In the genomic region with DNA sequence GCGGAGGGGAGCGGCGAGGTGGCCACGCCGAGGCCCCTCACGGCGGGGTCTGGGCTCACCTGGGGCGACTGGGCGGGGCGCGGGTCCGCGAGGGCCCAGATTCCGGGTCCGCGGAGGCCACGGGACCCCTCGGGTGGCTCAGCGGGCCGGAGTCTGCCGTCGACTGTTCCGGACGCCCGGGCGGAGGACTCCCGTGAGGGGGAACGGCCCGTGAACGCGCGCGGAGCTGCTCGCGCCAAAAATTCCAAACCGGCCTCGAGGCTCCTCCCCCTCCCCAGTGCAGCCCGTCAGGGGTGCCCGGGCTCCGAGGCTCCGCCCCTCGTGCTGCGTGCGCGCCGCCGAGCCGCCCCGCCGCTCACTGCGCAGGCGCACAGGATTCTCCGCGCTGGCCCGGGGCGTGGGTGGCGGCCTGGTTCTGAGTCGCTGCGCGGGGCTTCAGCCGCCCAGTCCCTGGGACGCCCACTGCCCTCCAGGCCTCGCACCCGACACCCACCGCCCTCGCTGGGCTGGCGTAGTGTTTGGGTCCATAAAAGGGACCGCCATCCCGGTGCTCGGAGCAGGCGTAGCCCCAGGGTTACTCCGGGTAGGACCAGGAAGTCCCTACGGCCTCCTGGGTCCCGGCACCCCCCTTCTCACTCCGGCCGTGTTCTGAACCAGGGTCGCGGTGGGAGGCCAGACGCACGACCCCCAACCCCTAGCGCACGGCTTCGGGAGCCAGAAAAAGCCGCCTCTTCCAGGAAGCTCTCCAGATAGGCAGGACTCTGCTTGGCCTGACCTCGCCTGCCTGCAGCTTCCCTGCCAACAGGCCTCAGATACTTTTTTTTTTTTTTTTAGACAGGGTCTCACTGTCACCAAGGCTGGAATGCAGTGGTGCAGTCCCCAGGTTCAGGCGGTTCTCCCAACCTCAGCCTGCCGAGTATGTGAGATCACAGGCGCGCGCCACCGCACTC, we compare ENCODE assay signal across 1 cellular context.
TF ChIP-seq lines count a peak whose summit lies in the region.

TSS of gene PKMYT1 (minus strand) at position 220 of the 950 bp plus-strand sequence. CDS start 789 bp downstream, outside the sequence.

TF ChIP-seq in WTC11, 78 proteins besides CTCF, POLR2A, EP300 and RAD21 (continued from another document and continues in another):
- TF ChIP-seq AFF4 (CRISPR knock-in tag; IDR thresholded peaks at IDR 0.05; ENCODE audit: borderline replicate concordance) (no peak), ZNF219 (CRISPR knock-in tag; IDR thresholded peaks at IDR 0.05; ENCODE audit: borderline replicate concordance) (no peak), ZNF423 (CRISPR knock-in tag; IDR thresholded peaks at IDR 0.05) (peak; percentile 31; the same call in 1 of the 2 replicates), ZNF425 (CRISPR knock-in tag; conservative IDR thresholded peaks at IDR 0.05) (no peak), TP53 (CRISPR knock-in tag; IDR thresholded peaks at IDR 0.05) (no peak), PRDM15 (CRISPR knock-in tag; IDR thresholded peaks at IDR 0.05) (no peak), ATF2 (CRISPR knock-in tag; IDR thresholded peaks at IDR 0.05; ENCODE audit: borderline replicate concordance, low read depth) (no peak), ZMAT4 (CRISPR knock-in tag; IDR thresholded peaks at IDR 0.05) (no peak), FOXK1 (CRISPR knock-in tag; IDR thresholded peaks at IDR 0.05) (peak; percentile 12), NR2C2 (CRISPR knock-in tag; IDR thresholded peaks at IDR 0.05) (no peak), CDX4 (CRISPR knock-in tag; IDR thresholded peaks at IDR 0.05; ENCODE audit: borderline replicate concordance) (no peak), CREM (CRISPR knock-in tag; IDR thresholded peaks at IDR 0.05) (no peak), TCF7 (CRISPR knock-in tag; IDR thresholded peaks at IDR 0.05; ENCODE audit: low read depth) (no peak), SMAD4 (CRISPR knock-in tag; IDR thresholded peaks at IDR 0.05) (no peak), IRF2 (CRISPR knock-in tag; IDR thresholded peaks at IDR 0.05; ENCODE audit: borderline replicate concordance, low read depth) (no peak), ZBTB21 (CRISPR knock-in tag; IDR thresholded peaks at IDR 0.05; ENCODE audit: borderline replicate concordance) (no peak), PRRX2 (CRISPR knock-in tag; IDR thresholded peaks at IDR 0.05) (no peak), FOXP1 (CRISPR knock-in tag; IDR thresholded peaks at IDR 0.05; ENCODE audit: borderline replicate concordance) (peak; percentile 37; the same call in 1 of the 2 replicates), ZNF396 (CRISPR knock-in tag; IDR thresholded peaks at IDR 0.05; ENCODE audit: borderline replicate concordance) (no peak), GTF2I (CRISPR knock-in tag; conservative IDR thresholded peaks at IDR 0.05) (no peak), NFE2L1 (CRISPR knock-in tag; IDR thresholded peaks at IDR 0.05) (no peak)
- TF ChIP-seq, protein P1, sequence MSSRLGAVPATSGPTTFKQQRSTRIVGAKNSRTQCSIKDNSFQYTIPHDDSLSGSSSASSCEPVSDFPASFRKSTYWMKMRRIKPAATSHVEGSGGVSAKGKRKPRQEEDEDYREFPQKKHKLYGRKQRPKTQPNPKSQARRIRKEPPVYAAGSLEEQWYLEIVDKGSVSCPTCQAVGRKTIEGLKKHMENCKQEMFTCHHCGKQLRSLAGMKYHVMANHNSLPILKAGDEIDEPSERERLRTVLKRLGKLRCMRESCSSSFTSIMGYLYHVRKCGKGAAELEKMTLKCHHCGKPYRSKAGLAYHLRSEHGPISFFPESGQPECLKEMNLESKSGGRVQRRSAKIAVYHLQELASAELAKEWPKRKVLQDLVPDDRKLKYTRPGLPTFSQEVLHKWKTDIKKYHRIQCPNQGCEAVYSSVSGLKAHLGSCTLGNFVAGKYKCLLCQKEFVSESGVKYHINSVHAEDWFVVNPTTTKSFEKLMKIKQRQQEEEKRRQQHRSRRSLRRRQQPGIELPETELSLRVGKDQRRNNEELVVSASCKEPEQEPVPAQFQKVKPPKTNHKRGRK (CRISPR knock-in tag; IDR thresholded peaks at IDR 0.05; ENCODE audit: borderline replicate concordance): no peak
- TF ChIP-seq, protein P2, sequence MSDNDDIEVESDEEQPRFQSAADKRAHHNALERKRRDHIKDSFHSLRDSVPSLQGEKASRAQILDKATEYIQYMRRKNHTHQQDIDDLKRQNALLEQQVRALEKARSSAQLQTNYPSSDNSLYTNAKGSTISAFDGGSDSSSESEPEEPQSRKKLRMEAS (CRISPR knock-in tag; IDR thresholded peaks at IDR 0.05): peak; percentile 46
- TF ChIP-seq, protein P3, sequence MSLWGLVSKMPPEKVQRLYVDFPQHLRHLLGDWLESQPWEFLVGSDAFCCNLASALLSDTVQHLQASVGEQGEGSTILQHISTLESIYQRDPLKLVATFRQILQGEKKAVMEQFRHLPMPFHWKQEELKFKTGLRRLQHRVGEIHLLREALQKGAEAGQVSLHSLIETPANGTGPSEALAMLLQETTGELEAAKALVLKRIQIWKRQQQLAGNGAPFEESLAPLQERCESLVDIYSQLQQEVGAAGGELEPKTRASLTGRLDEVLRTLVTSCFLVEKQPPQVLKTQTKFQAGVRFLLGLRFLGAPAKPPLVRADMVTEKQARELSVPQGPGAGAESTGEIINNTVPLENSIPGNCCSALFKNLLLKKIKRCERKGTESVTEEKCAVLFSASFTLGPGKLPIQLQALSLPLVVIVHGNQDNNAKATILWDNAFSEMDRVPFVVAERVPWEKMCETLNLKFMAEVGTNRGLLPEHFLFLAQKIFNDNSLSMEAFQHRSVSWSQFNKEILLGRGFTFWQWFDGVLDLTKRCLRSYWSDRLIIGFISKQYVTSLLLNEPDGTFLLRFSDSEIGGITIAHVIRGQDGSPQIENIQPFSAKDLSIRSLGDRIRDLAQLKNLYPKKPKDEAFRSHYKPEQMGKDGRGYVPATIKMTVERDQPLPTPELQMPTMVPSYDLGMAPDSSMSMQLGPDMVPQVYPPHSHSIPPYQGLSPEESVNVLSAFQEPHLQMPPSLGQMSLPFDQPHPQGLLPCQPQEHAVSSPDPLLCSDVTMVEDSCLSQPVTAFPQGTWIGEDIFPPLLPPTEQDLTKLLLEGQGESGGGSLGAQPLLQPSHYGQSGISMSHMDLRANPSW (CRISPR knock-in tag; conservative IDR thresholded peaks at IDR 0.05; ENCODE audit: low read depth): no peak
- TF ChIP-seq, protein P4, sequence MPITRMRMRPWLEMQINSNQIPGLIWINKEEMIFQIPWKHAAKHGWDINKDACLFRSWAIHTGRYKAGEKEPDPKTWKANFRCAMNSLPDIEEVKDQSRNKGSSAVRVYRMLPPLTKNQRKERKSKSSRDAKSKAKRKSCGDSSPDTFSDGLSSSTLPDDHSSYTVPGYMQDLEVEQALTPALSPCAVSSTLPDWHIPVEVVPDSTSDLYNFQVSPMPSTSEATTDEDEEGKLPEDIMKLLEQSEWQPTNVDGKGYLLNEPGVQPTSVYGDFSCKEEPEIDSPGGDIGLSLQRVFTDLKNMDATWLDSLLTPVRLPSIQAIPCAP (CRISPR knock-in tag; IDR thresholded peaks at IDR 0.05): no peak
